In genomic region chr2:205650931-205651330, GRCh38 we compare ENCODE assay signal across 17 cellular contexts. TPM values are rescaled to one million over a fixed set of nuclear protein-coding genes. Genes with fewer than 3 reads are reported as not detected.
DNase-seq lines count a peak whose midpoint lies in the region; FAIRE-seq and TF ChIP-seq lines count a peak whose summit lies in the region.
"Had no signal": no experiment of that assay in that cellular context is flagged by ENCODE, and none has a peak within 500 bp of the region (broad histone marks: within the 10 kb centered on the region; RNA-seq: fewer than 3 reads in every experiment).

No MANE protein-coding gene starts in this region.

- H3K27me3 ChIP-seq in left ventricle myocardium inferior (ENCODE audit: low read depth) = peaks cover 5% of the 10 kb centered on the region
- no peaks in the 10 kb centered on the region for H3K27me3 ChIP-seq in right atrium auricular region
- no peaks in the 10 kb centered on the region for H3K27me3 ChIP-seq in astrocyte (ENCODE audit: insufficient read depth, low read length)
- H3K27me3 ChIP-seq in suprapubic skin = no peaks in the 10 kb centered on the region
- H3K27me3 ChIP-seq: Peyer's patch had no signal

- H3K27me3 Mint-ChIP-seq in astrocyte (ENCODE audit: low read depth, unreplicated experiment) = no peaks in the 10 kb centered on the region
- H3K27me3 Mint-ChIP-seq in activated T-helper 1 cell treated with anti-CD3 and anti-CD28 coated beads, Interleukin-12 subunit alpha, Interleukin-12 subunit beta, Interleukin-2, Interleukin-4 antibody, amounts not matched to agents 30 ng/mL and 10 ng/mL and 1 ng/mL, durations not matched to agents 14 hours and 24 hours and 36 hours (ENCODE audit: insufficient read depth) = no peaks in the 10 kb centered on the region

- H3K4me2 ChIP-seq in astrocyte (ENCODE audit: low read length) = peak overlapping the region; percentile 6
- H3K4me2 ChIP-seq: KMS-11 had no signal

- no peaks in the 10 kb centered on the region for H3K36me3 ChIP-seq in left ventricle myocardium inferior
- no peaks in the 10 kb centered on the region for H3K36me3 ChIP-seq in right atrium auricular region
- no peaks in the 10 kb centered on the region for H3K36me3 ChIP-seq in astrocyte (ENCODE audit: insufficient read depth, low read length)
- H3K36me3 ChIP-seq in mesodermal cell (ENCODE audit: control insufficient read depth, insufficient read depth, low read length) = no peaks in the 10 kb centered on the region
- H3K36me3 ChIP-seq in suprapubic skin = no peaks in the 10 kb centered on the region
- H3K36me3 ChIP-seq: Peyer's patch had no signal

- H2AFZ ChIP-seq in astrocyte (ENCODE audit: low read depth, low read length) = peak overlapping the region; percentile 67

- peaks cover 16% of the 10 kb centered on the region for H3K4me1 Mint-ChIP-seq in astrocyte (ENCODE audit: low read depth, unreplicated experiment)
- peaks cover 6% of the 10 kb centered on the region for H3K4me1 Mint-ChIP-seq in activated T-helper 1 cell treated with anti-CD3 and anti-CD28 coated beads, Interleukin-12 subunit alpha, Interleukin-12 subunit beta, Interleukin-2, Interleukin-4 antibody, amounts not matched to agents 30 ng/mL and 10 ng/mL and 1 ng/mL, durations not matched to agents 14 hours and 24 hours and 36 hours (ENCODE audit: low read depth)

- no peak overlapping the region for H3K9ac ChIP-seq in astrocyte (ENCODE audit: low read length)
- H3K9ac ChIP-seq: KMS-11 had no signal

- no peak for TF ChIP-seq POLR2A in suprapubic skin (IDR thresholded peaks at IDR 0.05)

- H3K9me3 Mint-ChIP-seq in astrocyte (ENCODE audit: unreplicated experiment) = no peaks in the 10 kb centered on the region
- no peaks in the 10 kb centered on the region for H3K9me3 Mint-ChIP-seq in activated T-helper 1 cell treated with anti-CD3 and anti-CD28 coated beads, Interleukin-12 subunit alpha, Interleukin-12 subunit beta, Interleukin-2, Interleukin-4 antibody, amounts not matched to agents 30 ng/mL and 10 ng/mL and 1 ng/mL, durations not matched to agents 14 hours and 24 hours and 36 hours
- H3K9me3 Mint-ChIP-seq: CD8-positive, alpha-beta T cell had no signal

- TF ChIP-seq EP300 in suprapubic skin (IDR thresholded peaks at IDR 0.05) = no peak

- H3K4me3 ChIP-seq in left ventricle myocardium inferior (no peak overlapping the region), right atrium auricular region (no peak overlapping the region), astrocyte (ENCODE audit: insufficient read depth, low read depth, low read length) (no peak overlapping the region), mesodermal cell (ENCODE audit: extremely low read depth, insufficient read depth, low read length, poor library complexity, severe bottlenecking) (no peak overlapping the region), suprapubic skin (no peak overlapping the region)
- H3K4me3 ChIP-seq: Peyer's patch had no signal

- no peaks in the 10 kb centered on the region for H3K79me2 ChIP-seq in astrocyte (ENCODE audit: insufficient read depth, low read length)

- H4K20me1 ChIP-seq in astrocyte (ENCODE audit: insufficient read depth, low read length) = no peaks in the 10 kb centered on the region

- no peak for FAIRE-seq in astrocyte (lab: Jason Lieb, UNC)

- no peaks in the 10 kb centered on the region for H3K36me3 Mint-ChIP-seq in astrocyte (ENCODE audit: low read depth, unreplicated experiment)
- no peaks in the 10 kb centered on the region for H3K36me3 Mint-ChIP-seq in activated T-helper 1 cell treated with anti-CD3 and anti-CD28 coated beads, Interleukin-12 subunit alpha, Interleukin-12 subunit beta, Interleukin-2, Interleukin-4 antibody, amounts not matched to agents 30 ng/mL and 10 ng/mL and 1 ng/mL, durations not matched to agents 14 hours and 24 hours and 36 hours (ENCODE audit: low read depth)
- H3K36me3 Mint-ChIP-seq: CD8-positive, alpha-beta T cell had no signal

- intact Hi-C loops in left ventricle myocardium inferior (cut with micrococcal nuclease) = no loop called here
- intact Hi-C loops in activated T-helper 1 cell treated with anti-CD3 and anti-CD28 coated beads, Interleukin-12 subunit alpha, Interleukin-12 subunit beta, Interleukin-2, Interleukin-4 antibody, amounts not matched to agents 30 ng/mL and 10 ng/mL and 1 ng/mL, durations not matched to agents 14 hours and 24 hours and 36 hours (cut with micrococcal nuclease) = no loop called here

- no peak overlapping the region for H3K27ac Mint-ChIP-seq in astrocyte (ENCODE audit: unreplicated experiment)
- H3K27ac Mint-ChIP-seq in activated T-helper 1 cell treated with anti-CD3 and anti-CD28 coated beads, Interleukin-12 subunit alpha, Interleukin-12 subunit beta, Interleukin-2, Interleukin-4 antibody, amounts not matched to agents 30 ng/mL and 10 ng/mL and 1 ng/mL, durations not matched to agents 14 hours and 24 hours and 36 hours = no peak overlapping the region
- H3K27ac Mint-ChIP-seq: CD8-positive, alpha-beta T cell had no signal

- DNase-seq in left ventricle myocardium inferior (no peak), right atrium auricular region (ENCODE audit: low spot score) (no peak), astrocyte (ENCODE audit: low read depth) (no peak), suprapubic skin (ENCODE audit: low spot score in 2 of 2) (no peak), globus pallidus (ENCODE audit: low spot score) (no peak), putamen (ENCODE audit: low spot score) (no peak)
- DNase-seq in activated T-helper 1 cell treated with anti-CD3 and anti-CD28 coated beads, Interleukin-12 subunit alpha, Interleukin-12 subunit beta, Interleukin-2, Interleukin-4 antibody, amounts not matched to agents 30 ng/mL and 10 ng/mL and 1 ng/mL, durations not matched to agents 14 hours and 24 hours and 36 hours (ENCODE audit: low spot score) = no peak
- DNase-seq: Calu3; CD8-positive, alpha-beta T cell; GF-D8; NCI-H1436; NCI-H1930; NCI-H526; Peyer's patch had no signal

- H3K4me3 Mint-ChIP-seq in astrocyte (ENCODE audit: unreplicated experiment) = no peak overlapping the region
- no peak overlapping the region for H3K4me3 Mint-ChIP-seq in activated T-helper 1 cell treated with anti-CD3 and anti-CD28 coated beads, Interleukin-12 subunit alpha, Interleukin-12 subunit beta, Interleukin-2, Interleukin-4 antibody, amounts not matched to agents 30 ng/mL and 10 ng/mL and 1 ng/mL, durations not matched to agents 14 hours and 24 hours and 36 hours
- H3K4me3 Mint-ChIP-seq: CD8-positive, alpha-beta T cell had no signal

- H3K9me3 ChIP-seq in left ventricle myocardium inferior (replicated peaks) = no peaks in the 10 kb centered on the region
- H3K9me3 ChIP-seq in right atrium auricular region = no peaks in the 10 kb centered on the region
- no peaks in the 10 kb centered on the region for H3K9me3 ChIP-seq in astrocyte (ENCODE audit: insufficient read depth, low read depth, low read length)
- H3K9me3 ChIP-seq in mesodermal cell (ENCODE audit: control insufficient read depth, low read length) = no peaks in the 10 kb centered on the region
- H3K9me3 ChIP-seq in suprapubic skin = no peaks in the 10 kb centered on the region
- H3K9me3 ChIP-seq: Peyer's patch had no signal

- H3K27ac ChIP-seq in left ventricle myocardium inferior (replicated peaks) = peak overlapping the region; percentile 19
- H3K27ac ChIP-seq in right atrium auricular region = no peak overlapping the region
- no peak overlapping the region for H3K27ac ChIP-seq in astrocyte (ENCODE audit: low read depth, low read length)
- H3K27ac ChIP-seq in mesodermal cell (ENCODE audit: low read depth, low read length, severe bottlenecking) = peak overlapping the region; percentile 67
- H3K27ac ChIP-seq in suprapubic skin = peak overlapping the region; percentile 70
- H3K27ac ChIP-seq: 22Rv1, KMS-11, Peyer's patch had no signal

- TF ChIP-seq CTCF in left ventricle myocardium inferior (IDR thresholded peaks at IDR 0.05; ENCODE audit: borderline replicate concordance) = no peak
- TF ChIP-seq CTCF in right atrium auricular region (IDR thresholded peaks at IDR 0.05) = no peak
- no peak for TF ChIP-seq CTCF in astrocyte (IDR thresholded peaks at IDR 0.05; ENCODE audit: insufficient read depth, low read depth, low read length)
- no peak for TF ChIP-seq CTCF in suprapubic skin (IDR thresholded peaks at IDR 0.05)

- H3K4me1 ChIP-seq in left ventricle myocardium inferior = no peaks in the 10 kb centered on the region
- H3K4me1 ChIP-seq in right atrium auricular region = no peaks in the 10 kb centered on the region
- H3K4me1 ChIP-seq in astrocyte (ENCODE audit: insufficient read depth, low read length) = peaks cover 10% of the 10 kb centered on the region
- H3K4me1 ChIP-seq in mesodermal cell (ENCODE audit: control insufficient read depth, insufficient read depth, low read length, poor library complexity, severe bottlenecking) = peaks cover 33% of the 10 kb centered on the region
- peaks cover 8% of the 10 kb centered on the region for H3K4me1 ChIP-seq in suprapubic skin
- H3K4me1 ChIP-seq: Peyer's patch had no signal

- 91 to 100% methylated on average over 5 to 6 of the region's 7 CpGs for WGBS in mesodermal cell (ENCODE audit: insufficient coverage in 2 of 2), 2 experiments
- 83% methylated on average over 7 of the region's 7 CpGs for WGBS in suprapubic skin

RNA-seq across cellular contexts. Expression of gene NRP2, which starts 31.4 kb away (rescaled TPM):
- total RNA-seq in left ventricle myocardium inferior (7.6 TPM), right atrium auricular region (10 to 100 TPM in 1 of 2 donors, 1 to 10 TPM in 1; 7.1 to 10.9 TPM), astrocyte (68.5 and 76.7 TPM in 2 replicates), suprapubic skin (1 to 10 TPM; 3.4 to 8.9 (median 6.6) TPM)
- polyA plus RNA-seq in mesodermal cell (2013, experiment 1 of 2) = 195 TPM
- 172 TPM for polyA plus RNA-seq in mesodermal cell (2013, experiment 2 of 2)
- 56.9 and 64.0 TPM in 2 replicates for total RNA-seq in activated T-helper 1 cell treated with anti-CD3 and anti-CD28 coated beads, Interleukin-12 subunit alpha, Interleukin-12 subunit beta, Interleukin-2, Interleukin-4 antibody, amounts not matched to agents 30 ng/mL and 10 ng/mL and 1 ng/mL, durations not matched to agents 14 hours and 24 hours and 36 hours
- total RNA-seq: CD8-positive, alpha-beta T cell had no signal

Comparison
In these comparisons a context has a peak if more than half of its experiments do, and no peak if none do; other contexts are left out.
1. H3K27ac ChIP-seq: peak in left ventricle myocardium inferior (single experiment), mesodermal cell (single experiment) and suprapubic skin (single experiment); none in right atrium auricular region (0 of 2) and astrocyte (single experiment).